22 cellular contexts compared by ENCODE assay signal in genomic region chr9:78196258-78196657, GRCh38. TPM values are rescaled to one million over a fixed set of nuclear protein-coding genes. Genes with fewer than 3 reads are reported as not detected.
DNase-seq lines count a peak whose midpoint lies in the region; ATAC-seq and TF ChIP-seq lines count a peak whose summit lies in the region.
"Had no signal": no experiment of that assay in that cellular context is flagged by ENCODE, and none has a peak within 500 bp of the region (broad histone marks: within the 10 kb centered on the region; RNA-seq: fewer than 3 reads in every experiment).

No MANE protein-coding gene starts in this region.

- peak; percentile 55 for ATAC-seq in GM18907 (IDR thresholded peaks at IDR 0.05; ENCODE audit: unreplicated experiment)
- no peak for ATAC-seq in GM23338
- peak; percentile 39 for ATAC-seq in stimulated activated memory B cell treated with anti-CD40 and anti-IgM and Interleukin-4, amounts not matched to agents 10 μg/mL and 1 μg/mL and 100 μg/mL, for 72 hours
- ATAC-seq: foreskin keratinocyte, T-helper 17 cell had no signal

- no peaks in the 10 kb centered on the region; the same call in 2 of the 3 replicates for H3K36me3 Mint-ChIP-seq in GM23338 (ENCODE audit: low read depth)
- peaks cover 16% of the 10 kb centered on the region for H3K36me3 Mint-ChIP-seq in stimulated activated memory B cell treated with anti-CD40 and anti-IgM and Interleukin-4, amounts not matched to agents 10 μg/mL and 1 μg/mL and 100 μg/mL, for 72 hours
- H3K36me3 Mint-ChIP-seq: activated naive CD8-positive, alpha-beta T cell treated with anti-CD3 and anti-CD28 coated beads, Interleukin-2, amount 10 ng/mL, durations not matched to agents 7 days and 5 days had no signal

- H3K36me3 ChIP-seq in GM23338 (ENCODE audit: insufficient read depth) (no peaks in the 10 kb centered on the region), MM.1S (replicated peaks; ENCODE audit: insufficient read depth, low read length) (no peaks in the 10 kb centered on the region)

- H3K4me2 ChIP-seq in GM23338 (no peak overlapping the region), MM.1S (ENCODE audit: low read depth, low read length) (peak overlapping the region; percentile 41)

- H2AFZ ChIP-seq in GM23338 (peak overlapping the region; percentile 28; the same call in 1 of the 2 replicates), MM.1S (ENCODE audit: low read length) (peak overlapping the region; percentile 16; the same call in 1 of the 2 replicates)

- peaks cover 9% of the 10 kb centered on the region for H3K4me1 Mint-ChIP-seq in GM23338
- H3K4me1 Mint-ChIP-seq in stimulated activated memory B cell treated with anti-CD40 and anti-IgM and Interleukin-4, amounts not matched to agents 10 μg/mL and 1 μg/mL and 100 μg/mL, for 72 hours = peaks cover 49% of the 10 kb centered on the region
- H3K4me1 Mint-ChIP-seq: neural crest cell had no signal

- TF ChIP-seq CTCF in GM23338 (conservative IDR thresholded peaks at IDR 0.05; ENCODE audit: low read depth in 2 of 2) (no peak), MM.1S (IDR thresholded peaks at IDR 0.05; ENCODE audit: low read length) (no peak), GM10266 (IDR thresholded peaks at IDR 0.05; ENCODE audit: control insufficient read depth, insufficient read depth, low read depth, missing control alignments) (no peak)

- no peak overlapping the region for H3K4me3 Mint-ChIP-seq in GM23338
- no peak overlapping the region for H3K4me3 Mint-ChIP-seq in stimulated activated memory B cell treated with anti-CD40 and anti-IgM and Interleukin-4, amounts not matched to agents 10 μg/mL and 1 μg/mL and 100 μg/mL, for 72 hours
- H3K4me3 Mint-ChIP-seq: activated naive CD8-positive, alpha-beta T cell treated with anti-CD3 and anti-CD28 coated beads, Interleukin-2, amount 10 ng/mL, durations not matched to agents 7 days and 5 days; CD4-positive, alpha-beta T cell; neural crest cell; T-helper 17 cell had no signal

- H3K9me2 ChIP-seq in GM23338 (ENCODE audit: insufficient read depth) = peaks cover 11% of the 10 kb centered on the region
- no peaks in the 10 kb centered on the region for H3K9me2 ChIP-seq in MM.1S (replicated peaks; ENCODE audit: insufficient read depth, low read length)

- H3K27me3 Mint-ChIP-seq in GM23338 (ENCODE audit: insufficient read depth, low read depth, poor library complexity) = peaks cover 2% of the 10 kb centered on the region
- no peaks in the 10 kb centered on the region for H3K27me3 Mint-ChIP-seq in stimulated activated memory B cell treated with anti-CD40 and anti-IgM and Interleukin-4, amounts not matched to agents 10 μg/mL and 1 μg/mL and 100 μg/mL, for 72 hours
- H3K27me3 Mint-ChIP-seq: CD4-positive, alpha-beta T cell; T-helper 17 cell had no signal

- H3K9me3 Mint-ChIP-seq in GM23338 = no peaks in the 10 kb centered on the region
- H3K9me3 Mint-ChIP-seq in stimulated activated memory B cell treated with anti-CD40 and anti-IgM and Interleukin-4, amounts not matched to agents 10 μg/mL and 1 μg/mL and 100 μg/mL, for 72 hours = peaks cover 6% of the 10 kb centered on the region
- H3K9me3 Mint-ChIP-seq: neural crest cell had no signal

- no peaks in the 10 kb centered on the region for H3K79me2 ChIP-seq in GM23338 (replicated peaks; ENCODE audit: insufficient read depth)
- H3K79me2 ChIP-seq in MM.1S (ENCODE audit: low read length) = no peaks in the 10 kb centered on the region

- H3K4me3 ChIP-seq in GM23338 (no peak overlapping the region), MM.1S (ENCODE audit: low read length) (peak overlapping the region; percentile 23; the same call in 1 of the 2 replicates)
- H3K4me3 ChIP-seq: lung had no signal

- H3K4me1 ChIP-seq in GM23338 (ENCODE audit: insufficient read depth) = peaks cover 7% of the 10 kb centered on the region; the same call in 1 of the 2 replicates
- H3K4me1 ChIP-seq in MM.1S (ENCODE audit: low read length) = peaks cover 28% of the 10 kb centered on the region
- H3K4me1 ChIP-seq: foreskin keratinocyte had no signal

- H3K9ac ChIP-seq in MM.1S (ENCODE audit: low read length) = 0 out of 2 replicates have a peak overlapping the region, but pooled peaks have one; percentile 0

- no peak overlapping the region for H3K27ac Mint-ChIP-seq in GM23338
- H3K27ac Mint-ChIP-seq in stimulated activated memory B cell treated with anti-CD40 and anti-IgM and Interleukin-4, amounts not matched to agents 10 μg/mL and 1 μg/mL and 100 μg/mL, for 72 hours = peak overlapping the region; percentile 43
- H3K27ac Mint-ChIP-seq: activated naive CD8-positive, alpha-beta T cell treated with anti-CD3 and anti-CD28 coated beads, Interleukin-2, amount 10 ng/mL, durations not matched to agents 7 days and 5 days; CD4-positive, alpha-beta T cell; T-helper 17 cell had no signal

- H3K27me3 ChIP-seq in GM23338 (ENCODE audit: insufficient read depth) (no peaks in the 10 kb centered on the region), MM.1S (replicated peaks; ENCODE audit: insufficient read depth, low read length) (no peaks in the 10 kb centered on the region)

- H4K20me1 ChIP-seq in GM23338 (replicated peaks; ENCODE audit: insufficient read depth) = no peaks in the 10 kb centered on the region
- H4K20me1 ChIP-seq in MM.1S (ENCODE audit: insufficient read depth, low read length) = no peaks in the 10 kb centered on the region

- DNase-seq in GM23338 (ENCODE audit: low spot score) = no peak
- DNase-seq in MM.1S = peak; percentile 24
- DNase-seq in anterior cingulate cortex (lab: John Stamatoyannopoulos, UW) = no peak
- no peak for DNase-seq in UCSD-AML1 (lab: John Stamatoyannopoulos, UW; ENCODE audit: unreplicated experiment)
- DNase-seq in GM10266 (ENCODE audit: extremely low spot score) = no peak
- DNase-seq: activated CD4-positive, alpha-beta T cell treated with anti-CD3 and anti-CD28 coated beads for 4 hours; activated naive CD8-positive, alpha-beta T cell treated with anti-CD3 and anti-CD28 coated beads, Interleukin-2, amount 10 ng/mL, durations not matched to agents 7 days and 5 days; activated T-cell treated with anti-CD3 and anti-CD28 coated beads, Interleukin-2, amount 50 U/mL, for 1 hour; caudate nucleus; CD4-positive, alpha-beta T cell; foreskin keratinocyte; GDM1; H7; NCI-H1105; NCI-H510A treated with DMSO at 0.1 percent for 48 hours; stimulated activated CD4-positive, alpha-beta T cell treated with anti-CD3 and anti-CD28 coated beads, Interleukin-4, amount 100 ng/mL, for 24 hours; stimulated activated naive CD4-positive, alpha-beta T cell; T-helper 17 cell had no signal

- H3F3A ChIP-seq in GM23338 (replicated peaks; ENCODE audit: low read depth) (no peaks in the 10 kb centered on the region), MM.1S (ENCODE audit: insufficient read depth, low read length) (peaks cover 15% of the 10 kb centered on the region)

- H3K9me3 ChIP-seq in MM.1S (replicated peaks; ENCODE audit: insufficient read depth, low read length) = no peaks in the 10 kb centered on the region

- H3K27ac ChIP-seq in GM23338 (ENCODE audit: low read depth) (no peak overlapping the region), MM.1S (ENCODE audit: low read length) (peak overlapping the region; percentile 71)
- H3K27ac ChIP-seq: foreskin keratinocyte had no signal

TF ChIP-seq in GM23338, 12 proteins besides CTCF, POLR2A, EP300 and RAD21 (continues in another document):
- TF ChIP-seq CREB1 (CRISPR knock-in tag; IDR thresholded peaks at IDR 0.05; ENCODE audit: low read depth) = no peak
- no peak for TF ChIP-seq STAT1 (IDR thresholded peaks at IDR 0.05; ENCODE audit: unreplicated experiment)
- TF ChIP-seq, protein P1, sequence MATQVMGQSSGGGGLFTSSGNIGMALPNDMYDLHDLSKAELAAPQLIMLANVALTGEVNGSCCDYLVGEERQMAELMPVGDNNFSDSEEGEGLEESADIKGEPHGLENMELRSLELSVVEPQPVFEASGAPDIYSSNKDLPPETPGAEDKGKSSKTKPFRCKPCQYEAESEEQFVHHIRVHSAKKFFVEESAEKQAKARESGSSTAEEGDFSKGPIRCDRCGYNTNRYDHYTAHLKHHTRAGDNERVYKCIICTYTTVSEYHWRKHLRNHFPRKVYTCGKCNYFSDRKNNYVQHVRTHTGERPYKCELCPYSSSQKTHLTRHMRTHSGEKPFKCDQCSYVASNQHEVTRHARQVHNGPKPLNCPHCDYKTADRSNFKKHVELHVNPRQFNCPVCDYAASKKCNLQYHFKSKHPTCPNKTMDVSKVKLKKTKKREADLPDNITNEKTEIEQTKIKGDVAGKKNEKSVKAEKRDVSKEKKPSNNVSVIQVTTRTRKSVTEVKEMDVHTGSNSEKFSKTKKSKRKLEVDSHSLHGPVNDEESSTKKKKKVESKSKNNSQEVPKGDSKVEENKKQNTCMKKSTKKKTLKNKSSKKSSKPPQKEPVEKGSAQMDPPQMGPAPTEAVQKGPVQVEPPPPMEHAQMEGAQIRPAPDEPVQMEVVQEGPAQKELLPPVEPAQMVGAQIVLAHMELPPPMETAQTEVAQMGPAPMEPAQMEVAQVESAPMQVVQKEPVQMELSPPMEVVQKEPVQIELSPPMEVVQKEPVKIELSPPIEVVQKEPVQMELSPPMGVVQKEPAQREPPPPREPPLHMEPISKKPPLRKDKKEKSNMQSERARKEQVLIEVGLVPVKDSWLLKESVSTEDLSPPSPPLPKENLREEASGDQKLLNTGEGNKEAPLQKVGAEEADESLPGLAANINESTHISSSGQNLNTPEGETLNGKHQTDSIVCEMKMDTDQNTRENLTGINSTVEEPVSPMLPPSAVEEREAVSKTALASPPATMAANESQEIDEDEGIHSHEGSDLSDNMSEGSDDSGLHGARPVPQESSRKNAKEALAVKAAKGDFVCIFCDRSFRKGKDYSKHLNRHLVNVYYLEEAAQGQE (IDR thresholded peaks at IDR 0.05; ENCODE audit: unreplicated experiment) = no peak
- TF ChIP-seq, protein P2, sequence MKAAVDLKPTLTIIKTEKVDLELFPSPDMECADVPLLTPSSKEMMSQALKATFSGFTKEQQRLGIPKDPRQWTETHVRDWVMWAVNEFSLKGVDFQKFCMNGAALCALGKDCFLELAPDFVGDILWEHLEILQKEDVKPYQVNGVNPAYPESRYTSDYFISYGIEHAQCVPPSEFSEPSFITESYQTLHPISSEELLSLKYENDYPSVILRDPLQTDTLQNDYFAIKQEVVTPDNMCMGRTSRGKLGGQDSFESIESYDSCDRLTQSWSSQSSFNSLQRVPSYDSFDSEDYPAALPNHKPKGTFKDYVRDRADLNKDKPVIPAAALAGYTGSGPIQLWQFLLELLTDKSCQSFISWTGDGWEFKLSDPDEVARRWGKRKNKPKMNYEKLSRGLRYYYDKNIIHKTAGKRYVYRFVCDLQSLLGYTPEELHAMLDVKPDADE (IDR thresholded peaks at IDR 0.05) = no peak
- no peak for TF ChIP-seq NANOG (IDR thresholded peaks at IDR 0.05; ENCODE audit: borderline replicate concordance)
- TF ChIP-seq EZH2 (IDR thresholded peaks at IDR 0.05; ENCODE audit: low read depth, unreplicated experiment) = no peak
- no peak for TF ChIP-seq JUNB (IDR thresholded peaks at IDR 0.05; ENCODE audit: unreplicated experiment)
- TF ChIP-seq ZNF114 (CRISPR knock-in tag; IDR thresholded peaks at IDR 0.05) = no peak
- TF ChIP-seq EZH2phosphoT487 (IDR thresholded peaks at IDR 0.05; ENCODE audit: unreplicated experiment) = no peak

RNA-seq across cellular contexts. Expression of gene CEP78, which starts 39.6 kb away (rescaled TPM):
- total RNA-seq in GM23338 (2014; rRNA removed; shearing (Covaris generic)) = 46.6 and 48.3 TPM in 2 replicates
- 18.7 and 19.9 TPM in 2 replicates for polyA plus RNA-seq in GM23338 (2016; fragmentation: Nextera tagmentation; extraction: Ambion mirVana)
